ENCODE assay signal across 26 cellular contexts in the genomic region with DNA sequence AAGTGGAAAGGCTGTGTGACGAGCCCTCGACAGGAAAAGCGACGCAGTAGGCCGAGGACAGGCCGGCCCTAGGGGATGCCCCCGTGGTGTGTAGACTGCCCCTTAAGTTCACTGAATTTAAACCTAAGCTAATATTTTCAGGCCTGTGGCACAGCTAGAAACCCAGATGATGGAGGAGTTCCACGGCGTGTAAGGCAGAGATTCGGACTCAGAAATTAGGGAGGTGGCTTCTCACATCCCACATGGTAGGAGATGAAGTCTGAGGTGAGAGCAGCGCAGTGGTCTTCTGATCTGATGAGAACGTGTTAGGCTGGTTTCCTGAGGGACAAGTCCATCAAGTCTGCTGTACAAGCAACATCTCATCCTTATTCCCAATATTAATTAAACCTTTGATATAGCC. TPM values are rescaled to one million over a fixed set of nuclear protein-coding genes. Genes with fewer than 3 reads are reported as not detected.
A peak's percentile ranks its signal among the peaks of the same experiment; 100 is the strongest.
DNase-seq lines count a peak whose midpoint lies in the region; ATAC-seq, FAIRE-seq and TF ChIP-seq lines count a peak whose summit lies in the region.
"Had no signal": no experiment of that assay in that cellular context is flagged by ENCODE, and none has a peak within 500 bp of the region (broad histone marks: within the 10 kb centered on the region; RNA-seq: fewer than 3 reads in every experiment).

No MANE protein-coding gene starts in this region.

- BruUV-seq in HepG2 (replicated peaks; lab: Mats Ljungman, UMichigan): no TSS peak

- H2BK120ac ChIP-seq in neuronal stem cell (ENCODE audit: low read depth, low read length): no peak overlapping the region

- H3K27ac Mint-ChIP-seq in stimulated activated memory B cell treated with anti-CD40 and anti-IgM and Interleukin-4, amounts not matched to agents 10 μg/mL and 1 μg/mL and 100 μg/mL, for 72 hours: no peak overlapping the region
- no peak overlapping the region for H3K27ac Mint-ChIP-seq in activated CD8-positive, alpha-beta T cell treated with anti-CD3 and anti-CD28 coated beads, Interleukin-2, amount 10 ng/mL, durations not matched to agents 7 days and 5 days
- H3K27ac Mint-ChIP-seq in activated T-cell treated with anti-CD3 and anti-CD28 coated beads, Interleukin-2, amount 50 U/mL, for 72 hours: no peak overlapping the region
- H3K27ac Mint-ChIP-seq: B cell; CD4-positive, CD25-positive, alpha-beta regulatory T cell; CD8-positive, alpha-beta T cell had no signal

- peaks cover 15% of the 10 kb centered on the region for H3K4me1 Mint-ChIP-seq in stimulated activated memory B cell treated with anti-CD40 and anti-IgM and Interleukin-4, amounts not matched to agents 10 μg/mL and 1 μg/mL and 100 μg/mL, for 72 hours
- peaks cover 18% of the 10 kb centered on the region for H3K4me1 Mint-ChIP-seq in activated CD8-positive, alpha-beta T cell treated with anti-CD3 and anti-CD28 coated beads, Interleukin-2, amount 10 ng/mL, durations not matched to agents 7 days and 5 days (ENCODE audit: low read depth)
- H3K4me1 Mint-ChIP-seq in activated T-cell treated with anti-CD3 and anti-CD28 coated beads, Interleukin-2, amount 50 U/mL, for 72 hours (ENCODE audit: low read depth): peaks cover 9% of the 10 kb centered on the region

- no peak overlapping the region for H3K4me3 Mint-ChIP-seq in stimulated activated memory B cell treated with anti-CD40 and anti-IgM and Interleukin-4, amounts not matched to agents 10 μg/mL and 1 μg/mL and 100 μg/mL, for 72 hours
- no peak overlapping the region for H3K4me3 Mint-ChIP-seq in activated CD8-positive, alpha-beta T cell treated with anti-CD3 and anti-CD28 coated beads, Interleukin-2, amount 10 ng/mL, durations not matched to agents 7 days and 5 days
- no peak overlapping the region for H3K4me3 Mint-ChIP-seq in activated T-cell treated with anti-CD3 and anti-CD28 coated beads, Interleukin-2, amount 50 U/mL, for 72 hours
- H3K4me3 Mint-ChIP-seq: B cell; CD4-positive, CD25-positive, alpha-beta regulatory T cell; CD8-positive, alpha-beta T cell had no signal

- 95% methylated on average over 12 of the region's 12 CpGs for WGBS in HepG2 (ENCODE audit: low lambda C conversion rate)
- no CpG with 5 or more reads among the region's 12 CpGs for WGBS in right lobe of liver (ENCODE audit: insufficient coverage, low coverage, low lambda C conversion rate, missing lambda C conversion rate)
- WGBS in neuronal stem cell (ENCODE audit: extremely low coverage in 2 of 2, insufficient read length in 2 of 2, insufficient replicate concordance in 1 of 2), 2 donors: no CpG with 5 or more reads among the region's 12 CpGs

- H4K8ac ChIP-seq in neuronal stem cell (ENCODE audit: low read depth, low read length): no peak overlapping the region

- H2BK5ac ChIP-seq in neuronal stem cell (ENCODE audit: low read length): no peak overlapping the region

- H3K18ac ChIP-seq in neuronal stem cell (ENCODE audit: low read length): no peak overlapping the region

- no peak for TF ChIP-seq EP300 in HepG2 (IDR thresholded peaks at IDR 0.05; ENCODE audit: low read depth in 2 of 2, low read length in 2 of 2)
- TF ChIP-seq EP300 in HepG2 (CRISPR knock-in tag; IDR thresholded peaks at IDR 0.05; ENCODE audit: borderline replicate concordance): no peak

- H4K20me1 ChIP-seq in HepG2 (ENCODE audit: insufficient read depth, low read length): no peaks in the 10 kb centered on the region
- H4K20me1 ChIP-seq: BLaER1 had no signal

- POLR2A ChIA-PET in HepG2 (lab: Yijun Ruan, JAX): no interaction called here
- POLR2A ChIA-PET in activated CD8-positive, alpha-beta T cell treated with anti-CD3 and anti-CD28 coated beads, Interleukin-2, amount 10 ng/mL, durations not matched to agents 7 days and 5 days (lab: Charles Lee): no interaction called here

- no peak for TF ChIP-seq RAD21 in HepG2 (CRISPR knock-in tag; IDR thresholded peaks at IDR 0.05)

- H3K27ac ChIP-seq in HepG2 (ENCODE audit: extremely low read length, insufficient read depth, low read length) (no peak overlapping the region), right lobe of liver (no peak overlapping the region), neuronal stem cell (replicated peaks; ENCODE audit: low read length) (no peak overlapping the region)
- H3K27ac ChIP-seq: 22Rv1, BLaER1, C4-2B, GM23248 had no signal

- no peak for FAIRE-seq in HepG2 (lab: Jason Lieb, UNC)
- FAIRE-seq: A204.1, D721Med, GM12892, H1 had no signal

- H3K14ac ChIP-seq in neuronal stem cell (ENCODE audit: low read length): peak overlapping the region; percentile 77

- H2AFZ ChIP-seq in HepG2 (ENCODE audit: low read length): no peak overlapping the region
- H2AFZ ChIP-seq in neuronal stem cell (ENCODE audit: low read length): no peak overlapping the region
- H2AFZ ChIP-seq: GM23248 had no signal

- TF ChIP-seq POLR2A in HepG2 (IDR thresholded peaks at IDR 0.05; ENCODE audit: insufficient read depth in 1 of 2, low read depth in 2 of 2, low read length in 2 of 2): no peak
- no peak for TF ChIP-seq POLR2A in right lobe of liver (IDR thresholded peaks at IDR 0.05)

- no peak for TF ChIP-seq CTCF in HepG2 (CRISPR knock-in tag; IDR thresholded peaks at IDR 0.05)
- no peak for TF ChIP-seq CTCF in right lobe of liver (IDR thresholded peaks at IDR 0.05)

- H3K36me3 Mint-ChIP-seq in stimulated activated memory B cell treated with anti-CD40 and anti-IgM and Interleukin-4, amounts not matched to agents 10 μg/mL and 1 μg/mL and 100 μg/mL, for 72 hours: peaks cover 6% of the 10 kb centered on the region
- H3K36me3 Mint-ChIP-seq in activated CD8-positive, alpha-beta T cell treated with anti-CD3 and anti-CD28 coated beads, Interleukin-2, amount 10 ng/mL, durations not matched to agents 7 days and 5 days (ENCODE audit: low read depth): peaks cover 6% of the 10 kb centered on the region
- H3K36me3 Mint-ChIP-seq in activated T-cell treated with anti-CD3 and anti-CD28 coated beads, Interleukin-2, amount 50 U/mL, for 72 hours (ENCODE audit: insufficient read depth in 2 of 2): no peaks in the 10 kb centered on the region
- H3K36me3 Mint-ChIP-seq: CD4-positive, CD25-positive, alpha-beta regulatory T cell; CD8-positive, alpha-beta T cell had no signal

- H3K4me1 ChIP-seq in HepG2 (ENCODE audit: insufficient read depth, low read length) (peaks cover 14% of the 10 kb centered on the region), right lobe of liver (peaks cover 0 to 2% (median 0%) of the 10 kb centered on the region in 4 donors), neuronal stem cell (ENCODE audit: control insufficient read depth in 2 of 2, insufficient read depth in 1 of 2, low read depth in 1 of 2, low read length in 2 of 2) (no peaks in the 10 kb centered on the region)

- H3K4me3 ChIP-seq in HepG2 (replicated peaks in 1 of 3; ENCODE audit: insufficient read depth in 1 of 3, low read depth in 2 of 3, low read length in 3 of 3): no peak overlapping the region
- H3K4me3 ChIP-seq in right lobe of liver: no peak overlapping the region
- no peak overlapping the region for H3K4me3 ChIP-seq in neuronal stem cell (ENCODE audit: low read length in 2 of 2)
- H3K4me3 ChIP-seq: BLaER1, GM23248 had no signal

- no peak overlapping the region for H3K4me2 ChIP-seq in HepG2 (ENCODE audit: low read depth, low read length)
- H3K4me2 ChIP-seq in neuronal stem cell (ENCODE audit: insufficient read depth, low read length, poor library complexity, severe bottlenecking): no peak overlapping the region
- H3K4me2 ChIP-seq: BLaER1 had no signal

- no peak overlapping the region for H3K4ac ChIP-seq in neuronal stem cell (ENCODE audit: low read length)

- no peaks in the 10 kb centered on the region for H3K27me3 Mint-ChIP-seq in stimulated activated memory B cell treated with anti-CD40 and anti-IgM and Interleukin-4, amounts not matched to agents 10 μg/mL and 1 μg/mL and 100 μg/mL, for 72 hours
- H3K27me3 Mint-ChIP-seq in activated CD8-positive, alpha-beta T cell treated with anti-CD3 and anti-CD28 coated beads, Interleukin-2, amount 10 ng/mL, durations not matched to agents 7 days and 5 days (ENCODE audit: low read depth): no peaks in the 10 kb centered on the region
- peaks cover 5% of the 10 kb centered on the region for H3K27me3 Mint-ChIP-seq in activated T-cell treated with anti-CD3 and anti-CD28 coated beads, Interleukin-2, amount 50 U/mL, for 72 hours (ENCODE audit: low read depth)
- H3K27me3 Mint-ChIP-seq: B cell had no signal

- in situ Hi-C loops in HepG2 (cut with HindIII; ENCODE audit: extremely low pct_ligation_motif_present, low pct_unique_long_range_greater_than_20kb): no loop called here

- no peaks in the 10 kb centered on the region for H3K9me3 Mint-ChIP-seq in stimulated activated memory B cell treated with anti-CD40 and anti-IgM and Interleukin-4, amounts not matched to agents 10 μg/mL and 1 μg/mL and 100 μg/mL, for 72 hours
- no peaks in the 10 kb centered on the region for H3K9me3 Mint-ChIP-seq in activated CD8-positive, alpha-beta T cell treated with anti-CD3 and anti-CD28 coated beads, Interleukin-2, amount 10 ng/mL, durations not matched to agents 7 days and 5 days (ENCODE audit: insufficient read depth)
- H3K9me3 Mint-ChIP-seq in activated T-cell treated with anti-CD3 and anti-CD28 coated beads, Interleukin-2, amount 50 U/mL, for 72 hours: no peaks in the 10 kb centered on the region
- H3K9me3 Mint-ChIP-seq: CD4-positive, CD25-positive, alpha-beta regulatory T cell; CD8-positive, alpha-beta T cell had no signal

- H3K27me3 ChIP-seq in HepG2 (ENCODE audit: control insufficient read depth in 1 of 2, insufficient read depth in 2 of 2, low read length in 2 of 2) (no peaks in the 10 kb centered on the region), right lobe of liver (no peaks in the 10 kb centered on the region), neuronal stem cell (ENCODE audit: control insufficient read depth in 3 of 3, insufficient read depth in 3 of 3, low read depth in 1 of 3, low read length in 3 of 3) (peaks cover 0 to 2% (median 0%) of the 10 kb centered on the region in 3 experiments)
- H3K27me3 ChIP-seq: BLaER1 had no signal

- H3K36me3 ChIP-seq in HepG2 (replicated peaks in 1 of 2; ENCODE audit: control insufficient read depth in 1 of 2, insufficient read depth in 2 of 2, low read length in 2 of 2) (no peaks in the 10 kb centered on the region), right lobe of liver (no peaks in the 10 kb centered on the region), neuronal stem cell (replicated peaks in 1 of 2; ENCODE audit: control insufficient read depth in 2 of 2, insufficient read depth in 2 of 2, low read length in 2 of 2) (peaks cover 0 to 2% of the 10 kb centered on the region in 2 donors)

- no peaks in the 10 kb centered on the region for H3K79me2 ChIP-seq in HepG2 (ENCODE audit: insufficient read depth, low read length)

- H3K23ac ChIP-seq in neuronal stem cell (ENCODE audit: low read depth, low read length, poor library complexity): no peak overlapping the region

- H3K79me1 ChIP-seq in neuronal stem cell (ENCODE audit: low read depth, low read length): no peaks in the 10 kb centered on the region

- peak overlapping the region; percentile 65 for H2AK5ac ChIP-seq in neuronal stem cell (ENCODE audit: low read depth, low read length)

- CTCF ChIA-PET in HepG2 (lab: Yijun Ruan, JAX; ENCODE audit: low intra/inter-chr PET ratio, low total read pairs): no interaction called here
- CTCF ChIA-PET in activated CD8-positive, alpha-beta T cell treated with anti-CD3 and anti-CD28 coated beads, Interleukin-2, amount 10 ng/mL, durations not matched to agents 7 days and 5 days (lab: Charles Lee): no interaction called here

- intact Hi-C loops in HepG2 (cut with micrococcal nuclease; ENCODE audit: unreplicated experiment) (no loop called here), right lobe of liver (cut with DNase I) (no loop called here)

- H4K91ac ChIP-seq in neuronal stem cell (ENCODE audit: low read depth, low read length, poor library complexity): no peak overlapping the region

- no peak for ATAC-seq in HepG2
- ATAC-seq in right lobe of liver: no peak
- peak; percentile 36 for ATAC-seq in stimulated activated memory B cell treated with anti-CD40 and anti-IgM and Interleukin-4, amounts not matched to agents 10 μg/mL and 1 μg/mL and 100 μg/mL, for 72 hours
- no peak for ATAC-seq in activated CD8-positive, alpha-beta T cell treated with anti-CD3 and anti-CD28 coated beads, Interleukin-2, amount 10 ng/mL, durations not matched to agents 7 days and 5 days
- no peak for ATAC-seq in GM21515 (IDR thresholded peaks at IDR 0.05; ENCODE audit: unreplicated experiment)
- ATAC-seq in activated T-cell treated with anti-CD3 and anti-CD28 coated beads, Interleukin-2, amount 50 U/mL, for 72 hours (replicated peaks in 1 of 2): no peak
- ATAC-seq: CD8-positive, alpha-beta T cell had no signal

- no peak overlapping the region for H2BK12ac ChIP-seq in neuronal stem cell (ENCODE audit: low read length)

- H3K9me3 ChIP-seq in HepG2 (ENCODE audit: low read length) (no peaks in the 10 kb centered on the region), right lobe of liver (no peaks in the 10 kb centered on the region), neuronal stem cell (replicated peaks in 1 of 2; ENCODE audit: control insufficient read depth in 2 of 2, insufficient read depth in 1 of 2, low read depth in 1 of 2, low read length in 2 of 2) (peaks cover 7 to 9% of the 10 kb centered on the region in 2 donors)
- H3K9me3 ChIP-seq: Caco-2 had no signal

- no peak for DNase-seq in HepG2 (ENCODE audit: low spot score)
- no peak for DNase-seq in right lobe of liver
- no peak for DNase-seq in neuronal stem cell (ENCODE audit: low spot score)
- no peak for DNase-seq in activated CD8-positive, alpha-beta T cell treated with anti-CD3 and anti-CD28 coated beads, Interleukin-2, amount 10 ng/mL, durations not matched to agents 7 days and 5 days
- DNase-seq in activated T-cell treated with anti-CD3 and anti-CD28 coated beads, Interleukin-2, amount 50 U/mL, for 72 hours: no peak
- no peak for DNase-seq in dedifferentiated amniotic fluid mesenchymal stem cell (ENCODE audit: extremely low spot score)
- DNase-seq: Caco-2; CD4-positive, CD25-positive, alpha-beta regulatory T cell; CD8-positive, alpha-beta T cell; DMS 273 treated with DMSO at 0.1 percent for 48 hours; DMS79; EL; GDM1; GM23248; H7; HCEC 1CT had no signal

- H3K9ac ChIP-seq in HepG2 (ENCODE audit: insufficient read depth, low read depth, low read length) (no peak overlapping the region), neuronal stem cell (ENCODE audit: low read depth, low read length, poor library complexity) (no peak overlapping the region)
- H3K9ac ChIP-seq: BLaER1, GM23248 had no signal

- peak overlapping the region; percentile 54 for H2BK15ac ChIP-seq in neuronal stem cell (ENCODE audit: low read length)

RNA-seq across cellular contexts. Expression of a gene that starts 7.8 kb away (rescaled TPM):
- total RNA-seq in HepG2 (2016; rRNA removed; fragmentation: Illumina TruSeq; extraction: Trizol): 0.17 and 0.29 TPM in 2 replicates
- 0.20 and 0.26 TPM in 2 replicates for total RNA-seq in HepG2 (2016; cell fraction: cytosol; rRNA removed; fragmentation: Illumina TruSeq; extraction: Trizol; ENCODE audit: low read depth)
- 0.16 and 0.35 TPM in 2 replicates for total RNA-seq in HepG2 (2016; cell fraction: insoluble cytoplasmic fraction; rRNA removed; fragmentation: Illumina TruSeq; extraction: Trizol)
- total RNA-seq in HepG2 (2016; cell fraction: membrane; rRNA removed; fragmentation: Illumina TruSeq; extraction: Trizol): 0.37 and 0.48 TPM in 2 replicates
- 0.53 and 0.91 TPM in 2 replicates for total RNA-seq in HepG2 (2016; cell fraction: nucleus; rRNA removed; fragmentation: Illumina TruSeq; extraction: Trizol)
- polyA plus RNA-seq in HepG2 (2011; rRNA removed): 0.22 and 0.29 TPM in 2 replicates
- polyA plus RNA-seq in HepG2 (2011; cell fraction: cytosol; rRNA removed): 0.05 and 0.21 TPM in 2 replicates
- polyA plus RNA-seq in HepG2 (2011; cell fraction: nucleus; rRNA removed): 0.42 and 0.59 TPM in 2 replicates
- 1.0 and 1.8 TPM in 2 replicates for polyA plus RNA-seq in HepG2 (2012)
- 0.03 and 0.08 TPM in 2 replicates for polyA plus RNA-seq in HepG2 (2016; cell fraction: cytosol; fragmentation: Illumina TruSeq; extraction: Trizol; ENCODE audit: low read depth)
- 0.05 and 0.16 TPM in 2 replicates for polyA plus RNA-seq in HepG2 (2016; cell fraction: insoluble cytoplasmic fraction; fragmentation: Illumina TruSeq; extraction: Trizol; ENCODE audit: low read depth)
- 0.11 and 0.20 TPM in 2 replicates for polyA plus RNA-seq in HepG2 (2016; cell fraction: membrane; fragmentation: Illumina TruSeq; extraction: Trizol; ENCODE audit: low read depth)
- 0.14 and 0.37 TPM in 2 replicates for polyA plus RNA-seq in HepG2 (2016; cell fraction: nucleus; fragmentation: Illumina TruSeq; extraction: Trizol; ENCODE audit: insufficient read depth, low read depth)
- 0.04 and 0.68 TPM in 2 replicates for polyA minus RNA-seq in HepG2 (2011; rRNA and poly(A)+ RNA removed; ENCODE audit: low replicate concordance)
- 0.20 and 0.35 TPM in 2 replicates for polyA minus RNA-seq in HepG2 (2011; cell fraction: cytosol; rRNA and poly(A)+ RNA removed)
- polyA minus RNA-seq in HepG2 (2011; cell fraction: nucleus; rRNA and poly(A)+ RNA removed): 2.1 and 2.6 TPM in 2 replicates
- total RNA-seq in right lobe of liver: under 1 TPM; 0.19 to 0.37 (median 0.27) TPM
- polyA plus RNA-seq in neuronal stem cell (2013, experiment 1 of 2): 0.17 TPM
- 0.18 TPM for polyA plus RNA-seq in neuronal stem cell (2013, experiment 2 of 2)
- total RNA-seq in activated CD8-positive, alpha-beta T cell treated with anti-CD3 and anti-CD28 coated beads, Interleukin-2, amount 10 ng/mL, durations not matched to agents 7 days and 5 days: 1 to 10 TPM in 1 of 2 experiments, under 1 TPM in 1; 0.97 to 1.3 TPM
- 1 to 10 TPM in 1 of 2 donors, under 1 TPM in 1; 0.51 to 1.1 TPM for total RNA-seq in activated T-cell treated with anti-CD3 and anti-CD28 coated beads, Interleukin-2, amount 50 U/mL, for 72 hours
- total RNA-seq: GM23248 had no signal

RNA-seq across cellular contexts. Expression of a gene that starts 8.7 kb away (rescaled TPM):
- total RNA-seq in HepG2 (2016; rRNA removed; fragmentation: Illumina TruSeq; extraction: Trizol) (1.9 and 2.2 TPM in 2 replicates), right lobe of liver (10 to 100 TPM in 2 of 6 experiments, 1 to 10 TPM in 4; 3.9 to 19.0 (median 6.0) TPM)
- 1.9 and 2.6 TPM in 2 replicates for total RNA-seq in HepG2 (2016; cell fraction: cytosol; rRNA removed; fragmentation: Illumina TruSeq; extraction: Trizol; ENCODE audit: low read depth)
- total RNA-seq in HepG2 (2016; cell fraction: insoluble cytoplasmic fraction; rRNA removed; fragmentation: Illumina TruSeq; extraction: Trizol): 1.4 and 2.1 TPM in 2 replicates
- total RNA-seq in HepG2 (2016; cell fraction: membrane; rRNA removed; fragmentation: Illumina TruSeq; extraction: Trizol): 1.8 and 2.2 TPM in 2 replicates
- 3.5 and 4.6 TPM in 2 replicates for total RNA-seq in HepG2 (2016; cell fraction: nucleus; rRNA removed; fragmentation: Illumina TruSeq; extraction: Trizol)
- polyA plus RNA-seq in HepG2 (2011; rRNA removed): 46.2 and 51.4 TPM in 2 replicates
- 24.7 and 29.5 TPM in 2 replicates for polyA plus RNA-seq in HepG2 (2011; cell fraction: cytosol; rRNA removed)
- 13.1 and 13.3 TPM in 2 replicates for polyA plus RNA-seq in HepG2 (2011; cell fraction: nucleus; rRNA removed)
- 23.4 and 38.1 TPM in 2 replicates for polyA plus RNA-seq in HepG2 (2012)
- 2.3 and 2.7 TPM in 2 replicates for polyA plus RNA-seq in HepG2 (2016; cell fraction: cytosol; fragmentation: Illumina TruSeq; extraction: Trizol; ENCODE audit: low read depth)
- polyA plus RNA-seq in HepG2 (2016; cell fraction: insoluble cytoplasmic fraction; fragmentation: Illumina TruSeq; extraction: Trizol; ENCODE audit: low read depth): 1.5 and 1.8 TPM in 2 replicates
- polyA plus RNA-seq in HepG2 (2016; cell fraction: membrane; fragmentation: Illumina TruSeq; extraction: Trizol; ENCODE audit: low read depth): 2.1 and 2.2 TPM in 2 replicates
- 3.0 TPM in 2 replicates for polyA plus RNA-seq in HepG2 (2016; cell fraction: nucleus; fragmentation: Illumina TruSeq; extraction: Trizol; ENCODE audit: insufficient read depth, low read depth)
- 11.9 and 47.4 TPM in 2 replicates for polyA minus RNA-seq in HepG2 (2011; rRNA and poly(A)+ RNA removed; ENCODE audit: low replicate concordance)
- polyA minus RNA-seq in HepG2 (2011; cell fraction: cytosol; rRNA and poly(A)+ RNA removed): 12.2 and 18.2 TPM in 2 replicates
- 15.5 and 18.2 TPM in 2 replicates for polyA minus RNA-seq in HepG2 (2011; cell fraction: nucleus; rRNA and poly(A)+ RNA removed)
- 3.4 TPM for polyA plus RNA-seq in neuronal stem cell (2013, experiment 1 of 2)
- polyA plus RNA-seq in neuronal stem cell (2013, experiment 2 of 2): 3.7 TPM
- total RNA-seq in activated CD8-positive, alpha-beta T cell treated with anti-CD3 and anti-CD28 coated beads, Interleukin-2, amount 10 ng/mL, durations not matched to agents 7 days and 5 days: 10 to 100 TPM; 15.6 to 18.3 TPM
- total RNA-seq in activated T-cell treated with anti-CD3 and anti-CD28 coated beads, Interleukin-2, amount 50 U/mL, for 72 hours: 10 to 100 TPM; 10.1 to 12.2 TPM

RNA-seq across cellular contexts. Expression of a gene that starts 37.8 kb away (rescaled TPM):
- total RNA-seq in HepG2 (2016; rRNA removed; fragmentation: Illumina TruSeq; extraction: Trizol): 32.3 and 44.8 TPM in 2 replicates
- 27.5 and 31.7 TPM in 2 replicates for total RNA-seq in HepG2 (2016; cell fraction: cytosol; rRNA removed; fragmentation: Illumina TruSeq; extraction: Trizol; ENCODE audit: low read depth)
- total RNA-seq in HepG2 (2016; cell fraction: insoluble cytoplasmic fraction; rRNA removed; fragmentation: Illumina TruSeq; extraction: Trizol): 30.0 and 43.9 TPM in 2 replicates
- total RNA-seq in HepG2 (2016; cell fraction: membrane; rRNA removed; fragmentation: Illumina TruSeq; extraction: Trizol): 30.6 and 35.7 TPM in 2 replicates
- 14.9 and 25.5 TPM in 2 replicates for total RNA-seq in HepG2 (2016; cell fraction: nucleus; rRNA removed; fragmentation: Illumina TruSeq; extraction: Trizol)
- 17.1 and 24.1 TPM in 2 replicates for polyA plus RNA-seq in HepG2 (2011; rRNA removed)
- 15.3 and 19.2 TPM in 2 replicates for polyA plus RNA-seq in HepG2 (2011; cell fraction: cytosol; rRNA removed)
- polyA plus RNA-seq in HepG2 (2011; cell fraction: nucleus; rRNA removed): 5.7 and 6.9 TPM in 2 replicates
- 18.2 and 23.6 TPM in 2 replicates for polyA plus RNA-seq in HepG2 (2012)
- 20.6 and 23.2 TPM in 2 replicates for polyA plus RNA-seq in HepG2 (2016; cell fraction: cytosol; fragmentation: Illumina TruSeq; extraction: Trizol; ENCODE audit: low read depth)
- polyA plus RNA-seq in HepG2 (2016; cell fraction: insoluble cytoplasmic fraction; fragmentation: Illumina TruSeq; extraction: Trizol; ENCODE audit: low read depth): 35.4 and 37.7 TPM in 2 replicates
- 20.5 and 25.1 TPM in 2 replicates for polyA plus RNA-seq in HepG2 (2016; cell fraction: membrane; fragmentation: Illumina TruSeq; extraction: Trizol; ENCODE audit: low read depth)
- 13.0 and 15.3 TPM in 2 replicates for polyA plus RNA-seq in HepG2 (2016; cell fraction: nucleus; fragmentation: Illumina TruSeq; extraction: Trizol; ENCODE audit: insufficient read depth, low read depth)
- 21.8 and 22.1 TPM in 2 replicates for polyA minus RNA-seq in HepG2 (2011; rRNA and poly(A)+ RNA removed; ENCODE audit: low replicate concordance)
- 16.2 and 26.8 TPM in 2 replicates for polyA minus RNA-seq in HepG2 (2011; cell fraction: cytosol; rRNA and poly(A)+ RNA removed)
- polyA minus RNA-seq in HepG2 (2011; cell fraction: nucleus; rRNA and poly(A)+ RNA removed): 19.4 and 35.4 TPM in 2 replicates
- total RNA-seq in right lobe of liver: 10 to 100 TPM; 12.8 to 17.6 (median 14.0) TPM
- 35.3 TPM for polyA plus RNA-seq in neuronal stem cell (2013, experiment 1 of 2)
- 34.5 TPM for polyA plus RNA-seq in neuronal stem cell (2013, experiment 2 of 2)
- total RNA-seq in activated CD8-positive, alpha-beta T cell treated with anti-CD3 and anti-CD28 coated beads, Interleukin-2, amount 10 ng/mL, durations not matched to agents 7 days and 5 days: 10 to 100 TPM; 16.6 to 20.3 TPM
- total RNA-seq in activated T-cell treated with anti-CD3 and anti-CD28 coated beads, Interleukin-2, amount 50 U/mL, for 72 hours: 10 to 100 TPM; 29.3 to 35.9 TPM
